In the genomic region with DNA sequence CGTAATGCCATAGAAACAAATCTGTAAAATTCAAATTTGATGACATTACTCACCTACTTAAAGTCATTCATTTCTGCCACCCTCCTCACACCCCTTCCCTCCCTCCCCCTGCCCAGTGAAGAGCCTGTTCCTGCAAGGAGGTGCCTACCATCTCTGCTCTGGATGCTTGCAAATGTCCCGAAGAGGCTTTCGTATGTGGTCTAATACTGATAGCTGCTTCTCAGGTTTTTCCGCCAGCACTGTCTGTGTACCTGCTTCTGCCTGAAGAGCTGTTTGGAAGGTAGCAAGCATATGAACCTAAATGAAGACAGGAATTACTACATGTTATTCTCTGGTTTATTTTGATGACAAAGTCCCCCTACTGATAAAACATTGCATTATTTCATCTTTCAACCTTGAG, we compare ENCODE assay signal across 11 cellular contexts. TPM values are rescaled to one million over a fixed set of nuclear protein-coding genes. Genes with fewer than 3 reads are reported as not detected.
DNase-seq lines count a peak whose midpoint lies in the region; ATAC-seq and TF ChIP-seq lines count a peak whose summit lies in the region.
"Had no signal": no experiment of that assay in that cellular context is flagged by ENCODE, and none has a peak within 500 bp of the region (broad histone marks: within the 10 kb centered on the region; RNA-seq: fewer than 3 reads in every experiment).

No MANE protein-coding gene starts in this region.

- H4K91ac ChIP-seq in IMR-90 (ENCODE audit: insufficient read depth, low read depth, low read length), result peak overlapping the region; percentile 55; the same call in 1 of the 2 replicates

- dilution Hi-C loops in IMR-90 (cut with HindIII; ENCODE audit: low sequenced_read_pairs, unreplicated experiment), result no loop called here

- H3K9me3 Mint-ChIP-seq in chondrocyte (ENCODE audit: low read depth) (no peaks in the 10 kb centered on the region), nephron progenitor cell (no peaks in the 10 kb centered on the region)

- H3K27me3 Mint-ChIP-seq in chondrocyte (ENCODE audit: low read depth) (no peaks in the 10 kb centered on the region), nephron progenitor cell (ENCODE audit: low read depth, poor library complexity) (peaks cover 13% of the 10 kb centered on the region)

- 0 out of 2 replicates have a peak overlapping the region, but pooled peaks have one; percentile 45 for H3K23ac ChIP-seq in IMR-90 (ENCODE audit: low read depth, low read length)

- in situ Hi-C loops in IMR-90 (cut with MboI; ENCODE audit: low sequenced_read_pairs), result no loop called here

- H3K4me3 Mint-ChIP-seq in chondrocyte (ENCODE audit: unreplicated experiment) (peak overlapping the region; percentile 82), nephron progenitor cell (peak overlapping the region; percentile 92)

- peak overlapping the region; percentile 73 for H4K5ac ChIP-seq in IMR-90 (ENCODE audit: low read depth, low read length)

- no peak overlapping the region for H2BK5ac ChIP-seq in IMR-90 (ENCODE audit: low read depth, low read length, poor library complexity, severe bottlenecking)

- no peaks in the 10 kb centered on the region for H3K9me3 ChIP-seq in IMR-90 (ENCODE audit: control insufficient read depth, insufficient read depth, low read length)

- no peaks in the 10 kb centered on the region; the same call in 1 of the 2 replicates for H3K27me3 ChIP-seq in BJ (ENCODE audit: control insufficient read depth, insufficient read depth, low read length)
- no peaks in the 10 kb centered on the region for H3K27me3 ChIP-seq in IMR-90 (ENCODE audit: control insufficient read depth, insufficient read depth, low read length)

- DNase-seq in BJ (ENCODE audit: low read depth), result no peak
- DNase-seq in IMR-90, result no peak
- DNase-seq in chondrocyte (ENCODE audit: low spot score), result no peak
- DNase-seq in nephron progenitor cell, result no peak
- no peak for DNase-seq in hippocampal formation (lab: John Stamatoyannopoulos, UW)
- DNase-seq in NOMO-1 treated with dmso at 0.1 percent for 144 hours (lab: John Stamatoyannopoulos, UW; ENCODE audit: unreplicated experiment), result no peak
- DNase-seq in NCI-H446 treated with DMSO at 0.1 percent for 48 hours (lab: John Stamatoyannopoulos, UW), result no peak
- DNase-seq: erythroblast, GDM1, NCI-H510A had no signal

- no peak overlapping the region for H2AK9ac ChIP-seq in IMR-90 (replicated peaks; ENCODE audit: low read depth, low read length, poor library complexity)

- H3K4me1 Mint-ChIP-seq in chondrocyte (ENCODE audit: low read depth) (peaks cover 11% of the 10 kb centered on the region), nephron progenitor cell (peaks cover 41% of the 10 kb centered on the region)

- no peak overlapping the region for H2AFZ ChIP-seq in IMR-90 (replicated peaks; ENCODE audit: low read length, poor library complexity)

- H3K36me3 ChIP-seq in BJ (ENCODE audit: control insufficient read depth, insufficient read depth, low read length), result no peaks in the 10 kb centered on the region
- H3K36me3 ChIP-seq in IMR-90 (ENCODE audit: control insufficient read depth, insufficient read depth, low read length), result no peaks in the 10 kb centered on the region

- peak overlapping the region; percentile 77 for H3K18ac ChIP-seq in IMR-90 (ENCODE audit: low read depth, low read length)

- 0 out of 2 replicates have a peak overlapping the region, but pooled peaks have one; percentile 84 for H3K4me2 ChIP-seq in IMR-90 (ENCODE audit: low read depth, low read length)

- no peaks in the 10 kb centered on the region for H3K79me1 ChIP-seq in IMR-90 (ENCODE audit: low read depth in 1 of 2, low read length in 2 of 2)

- H3K27ac Mint-ChIP-seq in chondrocyte (ENCODE audit: unreplicated experiment) (no peak overlapping the region), nephron progenitor cell (no peak overlapping the region)

- TF ChIP-seq CTCF in BJ (IDR thresholded peaks at IDR 0.05; ENCODE audit: insufficient read depth, low read depth, low read length), result no peak
- TF ChIP-seq CTCF in IMR-90 (conservative IDR thresholded peaks at IDR 0.05; ENCODE audit: low read depth, low read length), result no peak
- TF ChIP-seq CTCF in chondrocyte (IDR thresholded peaks at IDR 0.05), result no peak
- no peak for TF ChIP-seq CTCF in nephron progenitor cell (IDR thresholded peaks at IDR 0.05)

- 0 out of 2 replicates have a peak, but pooled peaks cover 6% of the 10 kb centered on the region for H3K9me1 ChIP-seq in IMR-90 (ENCODE audit: insufficient read depth, low read length)

- CTCF ChIA-PET in BJ (lab: Yijun Ruan, JAX), result interaction anchor here (0.6 to 4.4 kb wide), 26 partner anchors 9 to 349 kb away, joined by 3 to 93 read pairs (median 6); no protein-coding TSS in a partner anchor
- CTCF ChIA-PET in IMR-90 (lab: Yijun Ruan, JAX), result interaction anchor here (0.7 to 2.2 kb wide), 14 partner anchors 11 to 297 kb away, joined by 3 to 21 read pairs (median 4); no protein-coding TSS in a partner anchor

- H3K4me1 ChIP-seq in IMR-90 (ENCODE audit: control insufficient read depth, insufficient read depth, low read length), result peaks cover 11% of the 10 kb centered on the region

- POLR2A ChIA-PET in BJ (lab: Charles Lee), result interaction anchor here (0.6 to 1.0 kb wide), 3 partner anchors 74 to 291 kb away, joined by 3 to 20 read pairs (median 8); a partner anchor contains a TSS
- POLR2A ChIA-PET in IMR-90 (lab: Charles Lee; ENCODE audit: unreplicated experiment), result interaction anchor here (0.7 kb wide), 1 partner anchor 97 kb away, joined by 8 read pairs; no protein-coding TSS in a partner anchor

- H3K36me3 Mint-ChIP-seq in chondrocyte (ENCODE audit: low read depth) (no peaks in the 10 kb centered on the region), nephron progenitor cell (ENCODE audit: low read depth) (no peaks in the 10 kb centered on the region)

- no peak overlapping the region for H3K14ac ChIP-seq in IMR-90 (replicated peaks; ENCODE audit: low read depth, low read length)

- no peak for TF ChIP-seq POLR2A in IMR-90 (IDR thresholded peaks at IDR 0.05; ENCODE audit: low read depth, low read length)

- 0 out of 2 replicates have a peak overlapping the region, but pooled peaks have one; percentile 45 for H3K9ac ChIP-seq in IMR-90 (ENCODE audit: low read depth, low read length)

- ATAC-seq in IMR-90 (ENCODE audit: low read depth) (no peak), HG03175 (IDR thresholded peaks at IDR 0.05; ENCODE audit: unreplicated experiment) (no peak)

- intact Hi-C loops in IMR-90 (cut with micrococcal nuclease), result no loop called here

- no CpG with 5 or more reads among the region's 4 CpGs for WGBS in IMR-90 (ENCODE audit: extremely low coverage in 2 of 2, insufficient read length in 1 of 2), 2 experiments

- H2BK15ac ChIP-seq in IMR-90 (ENCODE audit: low read depth, low read length), result peak overlapping the region; percentile 34; the same call in 1 of the 3 replicates

- no peak overlapping the region for H3K56ac ChIP-seq in IMR-90 (ENCODE audit: extremely low read depth, insufficient read depth, low read length)

- H2BK120ac ChIP-seq in IMR-90 (ENCODE audit: low read depth, low read length), result peak overlapping the region; percentile 90

- H3K27ac ChIP-seq in IMR-90 (ENCODE audit: insufficient read depth, low read length), result no peak overlapping the region

- H3K4ac ChIP-seq in IMR-90 (ENCODE audit: low read depth, low read length), result peak overlapping the region; percentile 6; the same call in 1 of the 2 replicates

- H3K4me3 ChIP-seq in BJ (ENCODE audit: low read depth, low read length) (peak overlapping the region; percentile 50), IMR-90 (ENCODE audit: insufficient read depth, low read depth, low read length) (no peak overlapping the region)

- no peak overlapping the region; the same call in 1 of the 2 replicates for H2BK20ac ChIP-seq in IMR-90 (ENCODE audit: low read depth, low read length)

- no TSS peak for BruUV-seq in IMR-90 (replicated peaks; lab: Mats Ljungman, UMichigan)

- TF ChIP-seq RAD21 in IMR-90 (IDR thresholded peaks at IDR 0.05; ENCODE audit: low read length), result no peak

- H2AK5ac ChIP-seq in IMR-90 (ENCODE audit: low read depth, low read length), result no peak overlapping the region

- H4K8ac ChIP-seq in IMR-90 (ENCODE audit: low read depth in 2 of 2, low read length in 2 of 2), result peak overlapping the region; percentile 14 to 23; a peak in 3 of 4 replicates

- no peaks in the 10 kb centered on the region for H4K20me1 ChIP-seq in IMR-90 (ENCODE audit: insufficient read depth, low read length)

TF ChIP-seq in IMR-90, 13 proteins besides CTCF, POLR2A, EP300 and RAD21:
- no peak for TF ChIP-seq RCOR1 (IDR thresholded peaks at IDR 0.05; ENCODE audit: insufficient replicate concordance, low read length)
- TF ChIP-seq MAFK (IDR thresholded peaks at IDR 0.05; ENCODE audit: low read depth, low read length), result no peak
- TF ChIP-seq, protein P1, sequence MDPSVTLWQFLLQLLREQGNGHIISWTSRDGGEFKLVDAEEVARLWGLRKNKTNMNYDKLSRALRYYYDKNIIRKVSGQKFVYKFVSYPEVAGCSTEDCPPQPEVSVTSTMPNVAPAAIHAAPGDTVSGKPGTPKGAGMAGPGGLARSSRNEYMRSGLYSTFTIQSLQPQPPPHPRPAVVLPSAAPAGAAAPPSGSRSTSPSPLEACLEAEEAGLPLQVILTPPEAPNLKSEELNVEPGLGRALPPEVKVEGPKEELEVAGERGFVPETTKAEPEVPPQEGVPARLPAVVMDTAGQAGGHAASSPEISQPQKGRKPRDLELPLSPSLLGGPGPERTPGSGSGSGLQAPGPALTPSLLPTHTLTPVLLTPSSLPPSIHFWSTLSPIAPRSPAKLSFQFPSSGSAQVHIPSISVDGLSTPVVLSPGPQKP (IDR thresholded peaks at IDR 0.05; ENCODE audit: borderline replicate concordance, low read depth, low read length), result no peak
- no peak for TF ChIP-seq MAZ (IDR thresholded peaks at IDR 0.05; ENCODE audit: borderline replicate concordance, low read depth, low read length)
- no peak for TF ChIP-seq CHD1 (IDR thresholded peaks at IDR 0.05; ENCODE audit: low read depth, low read length)

RNA-seq across cellular contexts. Expression of a gene that starts 57.1 kb away (rescaled TPM):
- polyA plus RNA-seq in BJ (2011; rRNA removed), result 10.4 and 19.8 TPM in 2 replicates
- 13.4 and 16.4 TPM in 2 replicates for polyA minus RNA-seq in BJ (2011; rRNA and poly(A)+ RNA removed)
- 10.6 and 25.3 TPM in 2 replicates for total RNA-seq in IMR-90 (2012; rRNA removed)
- 8.2 and 12.5 TPM in 2 replicates for polyA plus RNA-seq in IMR-90 (2012; rRNA removed)
- 2.6 and 3.3 TPM in 2 replicates for polyA plus RNA-seq in IMR-90 (2012; cell fraction: cytosol; rRNA removed)
- polyA plus RNA-seq in IMR-90 (2012; cell fraction: nucleus; rRNA removed; ENCODE audit: low replicate concordance), result 10.0 and 29.4 TPM in 2 replicates
- total RNA-seq in chondrocyte, result 19.3 to 30.8 TPM (median 21.5 TPM) in 3 replicates

RNA-seq across cellular contexts. Expression of a gene that starts 57.2 kb away (rescaled TPM):
- 0.64 and 1.2 TPM in 2 replicates for polyA plus RNA-seq in BJ (2011; rRNA removed)
- 0.57 and 1.3 TPM in 2 replicates for polyA minus RNA-seq in BJ (2011; rRNA and poly(A)+ RNA removed)
- total RNA-seq in IMR-90 (2012; rRNA removed), result 1.4 and 2.5 TPM in 2 replicates
- polyA plus RNA-seq in IMR-90 (2012; rRNA removed), result 2.1 and 2.3 TPM in 2 replicates
- 0.90 and 0.99 TPM in 2 replicates for polyA plus RNA-seq in IMR-90 (2012; cell fraction: cytosol; rRNA removed)
- 0.94 and 1.7 TPM in 2 replicates for polyA plus RNA-seq in IMR-90 (2012; cell fraction: nucleus; rRNA removed; ENCODE audit: low replicate concordance)
- total RNA-seq in chondrocyte, result 4.7 to 6.4 TPM (median 5.1 TPM) in 3 replicates
